10 cellular contexts compared by ENCODE assay signal in genomic region chr16:5763176-5763575, GRCh38.
"Had no signal": no experiment of that assay in that cellular context is flagged by ENCODE, and none has a peak within 500 bp of the region (broad histone marks: within the 10 kb centered on the region; RNA-seq: fewer than 3 reads in every experiment).

No MANE protein-coding gene starts in this region.

- H3K27ac ChIP-seq: GM23248, HL-60, KMS-11 had no signal

- H3K9me3 ChIP-seq: HAP-1 had no signal

- H3K27ac Mint-ChIP-seq: HFFc6, IgD-negative memory B cell had no signal

- DNase-seq: GM23248, H7, HFFc6, KBM-7 had no signal

- H3K4me3 ChIP-seq: GM23248, HAP-1 had no signal

- H3K4me1 Mint-ChIP-seq: IgD-negative memory B cell had no signal

- ATAC-seq: HCT116, HepG2 had no signal

- FAIRE-seq: HepG2 had no signal

- H3K4me3 Mint-ChIP-seq: HFFc6, IgD-negative memory B cell had no signal

- H3K4me2 ChIP-seq: KMS-11 had no signal

- H3K36me3 Mint-ChIP-seq: IgD-negative memory B cell had no signal

- H3K36me3 ChIP-seq: HAP-1 had no signal

- H3K27me3 Mint-ChIP-seq: IgD-negative memory B cell had no signal

- H2AFZ ChIP-seq: GM23248 had no signal

- H3K4me1 ChIP-seq: HAP-1 had no signal
